ENCODE assay signal across 8 cellular contexts in the genomic region with DNA sequence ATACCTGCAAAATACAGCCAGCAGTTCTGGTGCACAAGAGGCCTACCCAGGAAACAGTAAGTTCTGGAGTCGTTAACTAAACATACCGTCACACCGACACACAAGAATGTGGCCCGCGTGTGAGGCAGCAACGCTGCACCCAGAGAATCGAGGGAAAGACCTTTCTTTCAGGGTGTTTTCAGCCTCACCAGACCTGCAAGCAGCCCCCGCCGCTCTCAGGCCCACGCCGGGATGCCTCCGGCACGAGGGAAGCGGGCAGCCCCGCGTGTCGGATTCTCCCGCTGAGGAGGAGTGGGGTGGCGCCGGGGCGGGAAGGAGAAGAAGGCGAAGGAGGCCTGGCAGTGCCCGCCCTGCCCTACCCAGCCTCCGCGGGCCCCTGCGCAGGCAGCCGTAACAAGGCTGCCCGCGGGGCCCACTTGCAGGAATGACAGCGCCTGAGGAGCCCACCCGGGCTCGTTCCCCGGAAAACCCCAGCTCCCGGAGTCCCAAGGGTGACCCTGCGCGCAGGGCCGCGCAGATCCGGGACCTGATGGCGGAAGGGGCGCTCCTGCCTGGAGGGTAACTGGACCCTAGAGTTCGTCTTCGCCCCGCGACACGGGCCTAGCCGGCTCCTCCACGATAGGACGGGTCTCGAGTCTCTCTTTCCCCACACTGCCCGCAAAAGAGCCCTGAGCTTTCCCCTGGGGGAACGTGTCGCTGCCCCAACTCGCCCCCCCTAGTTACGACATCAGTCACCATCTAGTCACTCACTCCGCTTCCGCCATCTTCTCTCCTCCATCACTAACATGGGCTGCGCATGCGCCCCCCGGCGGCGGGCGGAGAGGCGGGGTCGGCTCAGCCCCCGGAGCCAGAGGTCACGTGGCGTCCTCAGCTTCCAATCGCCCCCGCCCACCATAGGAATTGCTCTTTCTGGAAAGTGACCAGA. TPM values are rescaled to one million over a fixed set of nuclear protein-coding genes. Genes with fewer than 3 reads are reported as not detected.
A peak's percentile ranks its signal among the peaks of the same experiment; 100 is the strongest.
DNase-seq lines count a peak whose midpoint lies in the region; ATAC-seq and TF ChIP-seq lines count a peak whose summit lies in the region.

A gene with protein sequence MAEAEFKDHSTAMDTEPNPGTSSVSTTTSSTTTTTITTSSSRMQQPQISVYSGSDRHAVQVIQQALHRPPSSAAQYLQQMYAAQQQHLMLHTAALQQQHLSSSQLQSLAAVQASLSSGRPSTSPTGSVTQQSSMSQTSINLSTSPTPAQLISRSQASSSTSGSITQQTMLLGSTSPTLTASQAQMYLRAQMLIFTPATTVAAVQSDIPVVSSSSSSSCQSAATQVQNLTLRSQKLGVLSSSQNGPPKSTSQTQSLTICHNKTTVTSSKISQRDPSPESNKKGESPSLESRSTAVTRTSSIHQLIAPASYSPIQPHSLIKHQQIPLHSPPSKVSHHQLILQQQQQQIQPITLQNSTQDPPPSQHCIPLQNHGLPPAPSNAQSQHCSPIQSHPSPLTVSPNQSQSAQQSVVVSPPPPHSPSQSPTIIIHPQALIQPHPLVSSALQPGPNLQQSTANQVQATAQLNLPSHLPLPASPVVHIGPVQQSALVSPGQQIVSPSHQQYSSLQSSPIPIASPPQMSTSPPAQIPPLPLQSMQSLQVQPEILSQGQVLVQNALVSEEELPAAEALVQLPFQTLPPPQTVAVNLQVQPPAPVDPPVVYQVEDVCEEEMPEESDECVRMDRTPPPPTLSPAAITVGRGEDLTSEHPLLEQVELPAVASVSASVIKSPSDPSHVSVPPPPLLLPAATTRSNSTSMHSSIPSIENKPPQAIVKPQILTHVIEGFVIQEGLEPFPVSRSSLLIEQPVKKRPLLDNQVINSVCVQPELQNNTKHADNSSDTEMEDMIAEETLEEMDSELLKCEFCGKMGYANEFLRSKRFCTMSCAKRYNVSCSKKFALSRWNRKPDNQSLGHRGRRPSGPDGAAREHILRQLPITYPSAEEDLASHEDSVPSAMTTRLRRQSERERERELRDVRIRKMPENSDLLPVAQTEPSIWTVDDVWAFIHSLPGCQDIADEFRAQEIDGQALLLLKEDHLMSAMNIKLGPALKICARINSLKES (minus strand): TSS at position 782 of the 925 bp plus-strand sequence. CDS start 18 bp downstream, at position 764.

- TF ChIP-seq CTCF in adrenal gland (IDR thresholded peaks at IDR 0.05) (peak in 5 of 6 experiments; percentile 11 to 35 (median 19)), heart left ventricle (IDR thresholded peaks at IDR 0.05) (peak in 4 of 12 donors; percentile 14 to 48 (median 24)), transverse colon (IDR thresholded peaks at IDR 0.05) (peak; percentile 4 to 39 (median 34))

- peaks cover 10 to 19% of the 10 kb centered on the region in 2 donors for H3K4me1 ChIP-seq in adrenal gland (replicated peaks in 1 of 2)
- peaks cover 0 to 26% (median 20%) of the 10 kb centered on the region in 12 donors for H3K4me1 ChIP-seq in heart left ventricle
- H3K4me1 ChIP-seq in transverse colon: peaks cover 5 to 38% (median 34%) of the 10 kb centered on the region in 4 donors

- intact Hi-C loops in adrenal gland (cut with DNase I): no loop called here
- intact Hi-C loops in heart left ventricle (cut with DNase I): loop anchor here in 4 of 10 donors (2.0 to 10.0 kb wide), 3 partner anchors 41 to 214 kb away; a partner anchor contains a TSS
- intact Hi-C loops in transverse colon (cut with DNase I; ENCODE audit: low total_unique reads): no loop called here

- 0 to 1% (median 0%) methylated on average over 33 to 67 of the region's 70 CpGs for WGBS in adrenal gland, 4 donors
- WGBS in heart left ventricle, 4 donors: 0 to 1% (median 0%) methylated on average over 43 to 70 of the region's 70 CpGs
- WGBS in transverse colon (ENCODE audit: low coverage in 1 of 2), 2 donors: 0% methylated on average over 9 to 63 of the region's 70 CpGs

- H3K4me3 ChIP-seq in adrenal gland (peak within 1 kb of the TSS; percentile 46 to 95 (median 69)), heart left ventricle (peak within 1 kb of the TSS; percentile 62 to 97 (median 90)), transverse colon (peak within 1 kb of the TSS; percentile 81 to 99 (median 90))

- H3K36me3 ChIP-seq in adrenal gland (replicated peaks in 1 of 2): peaks cover 0 to 22% of the 10 kb centered on the region in 2 donors
- H3K36me3 ChIP-seq in heart left ventricle: peaks cover 0 to 27% (median 23%) of the 10 kb centered on the region in 9 donors
- H3K36me3 ChIP-seq in transverse colon: peaks cover 0 to 15% (median 5%) of the 10 kb centered on the region in 4 donors

- in situ Hi-C loops in transverse colon (cut with MboI; ENCODE audit: low pct_ligation_motif_present in 1 of 4, low pct_unique_long_range_greater_than_20kb in 1 of 4, low sequenced_read_pairs in 3 of 4): no loop called here

- H3K9me3 ChIP-seq in adrenal gland (replicated peaks in 1 of 3): no peaks in the 10 kb centered on the region
- no peaks in the 10 kb centered on the region for H3K9me3 ChIP-seq in heart left ventricle
- no peaks in the 10 kb centered on the region for H3K9me3 ChIP-seq in transverse colon

- TF ChIP-seq POLR2A in GM15510 (IDR thresholded peaks at IDR 0.05; ENCODE audit: borderline replicate concordance, extremely low read depth, insufficient read length) (peak; percentile 86), adrenal gland (IDR thresholded peaks at IDR 0.05) (peak; percentile 61 to 80), heart left ventricle (IDR thresholded peaks at IDR 0.05) (peak in 1 of 2 donors; percentile 63), transverse colon (IDR thresholded peaks at IDR 0.05) (peak; percentile 89)

- no peaks in the 10 kb centered on the region for H3K27me3 ChIP-seq in adrenal gland
- no peaks in the 10 kb centered on the region for H3K27me3 ChIP-seq in heart left ventricle
- no peaks in the 10 kb centered on the region for H3K27me3 ChIP-seq in transverse colon

- DNase-seq in NCI-H146 treated with DMSO at 0.1 percent for 48 hours (lab: John Stamatoyannopoulos, UW; ENCODE audit: unreplicated experiment) (peak; percentile 95), T-helper 1 cell (peak; percentile 83 to 93 (median 87)), adrenal gland (peak; percentile 92 to 96 (median 94)), heart left ventricle (peak; percentile 94 to 97 (median 95)), pons (ENCODE audit: low spot score) (peak; percentile 94), transverse colon (peak; percentile 95)

- peak; percentile 67 for ATAC-seq in HG02884 (IDR thresholded peaks at IDR 0.05; ENCODE audit: unreplicated experiment)
- peak; percentile 86 to 96 (median 95) for ATAC-seq in heart left ventricle

- TF ChIP-seq EP300 in transverse colon (IDR thresholded peaks at IDR 0.05; ENCODE audit: low read depth): no peak

- H3K27ac ChIP-seq in adrenal gland (peak within 1 kb of the TSS; percentile 78 to 98 (median 93)), heart left ventricle (peak within 1 kb of the TSS; percentile 82 to 99 (median 96)), transverse colon (peak within 1 kb of the TSS; percentile 97 to 100 (median 98))

RNA-seq across cellular contexts. Expression of the gene that starts here (rescaled TPM):
- 100 to 1,000 TPM in 1 of 8 donors, 10 to 100 TPM in 7; 31.7 to 112 (median 59.1) TPM for total RNA-seq in adrenal gland
- 10 to 100 TPM in 2 of 3 donors, 1 to 10 TPM in 1; 4.4 to 32.0 (median 15.8) TPM for polyA plus RNA-seq in adrenal gland
- total RNA-seq in heart left ventricle: 10 to 100 TPM; 29.9 to 83.8 (median 50.3) TPM
- polyA plus RNA-seq in heart left ventricle: 1 to 10 TPM; 5.7 to 5.9 TPM
- 10 to 100 TPM; 44.9 to 87.0 (median 69.7) TPM for total RNA-seq in transverse colon

Comparison
In these comparisons a context has a peak if more than half of its experiments do, and no peak if none do; other contexts are left out.
1. Peak in every context shown above with its lines: DNase-seq, ATAC-seq, H3K4me3 ChIP-seq and H3K27ac ChIP-seq.